Comparison of ENCODE assay signal across 8 cellular contexts in genomic region chr14:96038558-96038919, GRCh38. TPM values are rescaled to one million over a fixed set of nuclear protein-coding genes. Genes with fewer than 3 reads are reported as not detected.
DNase-seq lines count a peak whose midpoint lies in the region; FAIRE-seq and TF ChIP-seq lines count a peak whose summit lies in the region.

No MANE protein-coding gene starts in this region.

- 41% methylated on average over 10 of the region's 10 CpGs; no CpG with 5 or more reads in 1 of the 2 experiments for WGBS in H1 (ENCODE audit: extremely low coverage in 1 of 2, insufficient coverage in 1 of 2, insufficient read length in 1 of 2, insufficient replicate concordance in 2 of 2, low coverage in 1 of 2, low lambda C conversion rate in 2 of 2, missing lambda C conversion rate in 1 of 2), 2 experiments

- H2AK5ac ChIP-seq in H1 (ENCODE audit: low read depth, low read length), result no peak overlapping the region

- no peaks in the 10 kb centered on the region for H3K9me3 Mint-ChIP-seq in progenitor cell of endocrine pancreas (ENCODE audit: low read depth)

- no peak overlapping the region for H4K5ac ChIP-seq in H1 (ENCODE audit: insufficient read length, low read depth, low read length)

- no peak overlapping the region for H2BK12ac ChIP-seq in H1 (ENCODE audit: low read depth, low read length)

- H4K8ac ChIP-seq in H1 (ENCODE audit: extremely low read depth, insufficient read depth, low read length), result no peak overlapping the region

- H3K4me3 ChIP-seq in H1 (ENCODE audit: extremely low read depth in 1 of 4, insufficient read depth in 2 of 4, low read depth in 3 of 4, low read length in 4 of 4), result peak overlapping the region; percentile 52 to 95 (median 66); a peak in 7 of 8 replicates

- peaks cover 5 to 12% (median 7%) of the 10 kb centered on the region in 4 experiments; a peak in 6 of 7 replicates for H3K4me1 ChIP-seq in H1 (replicated peaks in 1 of 4; ENCODE audit: control insufficient read depth in 3 of 4, insufficient read depth in 4 of 4, low read length in 3 of 4)

- peaks cover 0 to 8% of the 10 kb centered on the region in 2 experiments for H4K20me1 ChIP-seq in H1 (replicated peaks in 1 of 2; ENCODE audit: control insufficient read depth in 1 of 2, insufficient read depth in 2 of 2, low read length in 2 of 2)

- DNase-seq in Daoy (ENCODE audit: low read depth) (peak; percentile 33), NCI-H128 (lab: John Stamatoyannopoulos, UW; ENCODE audit: unreplicated experiment) (peak; percentile 39), H1 (ENCODE audit: low read depth in 1 of 2, low spot score in 2 of 2) (no peak), progenitor cell of endocrine pancreas (ENCODE audit: low spot score, unreplicated experiment) (no peak), COR-L47 (lab: John Stamatoyannopoulos, UW) (no peak), NCI-H2196 (lab: John Stamatoyannopoulos, UW; ENCODE audit: unreplicated experiment) (no peak), pons (ENCODE audit: low spot score) (no peak)
- DNase-seq in stimulated activated CD4-positive, alpha-beta T cell treated with anti-CD3 and anti-CD28 coated beads, Interleukin-4, amount 100 ng/mL, for 1 hour, result no peak

- no peak overlapping the region for H3K23ac ChIP-seq in H1 (ENCODE audit: insufficient read length)

- no peak overlapping the region for H3K18ac ChIP-seq in H1 (ENCODE audit: extremely low read depth, low read length)

- H3K36me3 ChIP-seq in H1 (ENCODE audit: control insufficient read depth in 2 of 4, insufficient read depth in 4 of 4, low read length in 3 of 4), result peaks cover 0 to 4% (median 0%) of the 10 kb centered on the region in 4 experiments; a peak in 1 of 8 replicates

- 0 out of 2 replicates have a peak overlapping the region, but pooled peaks have one; percentile 41 for H2AFZ ChIP-seq in H1 (ENCODE audit: low read length)

- no peak for FAIRE-seq in H1 (lab: Jason Lieb, UNC)

- H3K9ac ChIP-seq in H1 (replicated peaks in 1 of 4; ENCODE audit: extremely low read depth in 1 of 4, low read depth in 3 of 4, low read length in 3 of 4), result no peak overlapping the region

- peaks cover 7% of the 10 kb centered on the region for H3K4me1 Mint-ChIP-seq in progenitor cell of endocrine pancreas (ENCODE audit: low read depth)

- peaks cover 0 to 15% (median 12%) of the 10 kb centered on the region in 4 experiments; a peak in 6 of 7 replicates for H3K27me3 ChIP-seq in H1 (replicated peaks in 1 of 4; ENCODE audit: control insufficient read depth in 3 of 4, extremely low read depth in 1 of 4, insufficient read depth in 3 of 4, low read length in 3 of 4)

- TF ChIP-seq RAD21 in H1 (IDR thresholded peaks at IDR 0.05 in 1 of 2, conservative IDR thresholded peaks at IDR 0.05 in 1 of 2; ENCODE audit: low read depth in 2 of 2, low read length in 2 of 2), result no peak

- peaks cover 2 to 22% of the 10 kb centered on the region in 2 experiments; a peak in 1 of 4 replicates for H3K79me2 ChIP-seq in H1 (ENCODE audit: control insufficient read depth in 1 of 2, insufficient read depth in 2 of 2, low read length in 2 of 2)

- H3K9me3 ChIP-seq in H1 (ENCODE audit: insufficient read depth in 2 of 2, low read depth in 1 of 2, low read length in 1 of 2), result no peaks in the 10 kb centered on the region

- no peak overlapping the region for H3K27ac Mint-ChIP-seq in progenitor cell of endocrine pancreas

- 0 out of 2 replicates have a peak overlapping the region, but pooled peaks have one; percentile 28 for H2BK20ac ChIP-seq in H1 (ENCODE audit: low read length)

- TF ChIP-seq POLR2A in H1 (IDR thresholded peaks at IDR 0.05; ENCODE audit: control extremely low read depth in 1 of 2, low read depth in 2 of 2, low read length in 2 of 2), result no peak; a peak in 1 of 3 replicates

- H3K27me3 Mint-ChIP-seq in progenitor cell of endocrine pancreas, result peaks cover 28% of the 10 kb centered on the region

- H3K4me3 Mint-ChIP-seq in progenitor cell of endocrine pancreas (ENCODE audit: low read depth), result peak overlapping the region; percentile 79

- no peak for TF ChIP-seq CTCF in H1 (IDR thresholded peaks at IDR 0.05; ENCODE audit: control extremely low read depth in 1 of 3, insufficient read depth in 1 of 3, low read depth in 1 of 3, low read length in 3 of 3)
- no peak for TF ChIP-seq CTCF in progenitor cell of endocrine pancreas (IDR thresholded peaks at IDR 0.05; ENCODE audit: unreplicated experiment)

- no peak for TF ChIP-seq EP300 in H1 (IDR thresholded peaks at IDR 0.05; ENCODE audit: borderline replicate concordance in 1 of 2, low read depth in 2 of 2, low read length in 2 of 2)

- H4K91ac ChIP-seq in H1 (replicated peaks; ENCODE audit: insufficient read length, low read length), result no peak overlapping the region

- POLR2A ChIA-PET in H1 (lab: Charles Lee; ENCODE audit: partially characterized antibody), result interaction anchor here (0.6 to 2.5 kb wide), 5 partner anchors 8 to 512 kb away, joined by 3 to 9 read pairs (median 4); no protein-coding TSS in a partner anchor

- H2BK5ac ChIP-seq in H1 (ENCODE audit: low read depth, low read length), result no peak overlapping the region

- H3K79me1 ChIP-seq in H1 (ENCODE audit: low read depth, low read length), result no peaks in the 10 kb centered on the region

- CTCF ChIA-PET in H1 (lab: Charles Lee; ENCODE audit: partially characterized antibody), result interaction anchor here (0.6 to 2.2 kb wide), 7 partner anchors 8 to 747 kb away, joined by 3 to 11 read pairs (median 4); no protein-coding TSS in a partner anchor

- H3K56ac ChIP-seq in H1 (replicated peaks; ENCODE audit: insufficient read length, low read depth, low read length), result no peak overlapping the region

- no peak overlapping the region for H3K27ac ChIP-seq in H1 (ENCODE audit: low read depth, low read length)

- peak overlapping the region; percentile 61 to 92 for H3K4me2 ChIP-seq in H1 (ENCODE audit: insufficient read depth in 1 of 2, low read depth in 2 of 2, low read length in 2 of 2)

- no peak overlapping the region for H2BK15ac ChIP-seq in H1 (ENCODE audit: low read length)

- peaks cover 4% of the 10 kb centered on the region for H3K23me2 ChIP-seq in H1 (ENCODE audit: low read depth, low read length)

- no peak overlapping the region for H2BK120ac ChIP-seq in H1 (replicated peaks; ENCODE audit: low read depth, low read length)

- no peak overlapping the region for H3K14ac ChIP-seq in H1 (ENCODE audit: insufficient read length)

- H3K36me3 Mint-ChIP-seq in progenitor cell of endocrine pancreas (ENCODE audit: insufficient read depth), result peaks cover 2% of the 10 kb centered on the region

- no peak overlapping the region for H3K4ac ChIP-seq in H1 (replicated peaks; ENCODE audit: insufficient read length, low read depth, low read length)

TF ChIP-seq in H1, 55 proteins besides CTCF, POLR2A, EP300 and RAD21:
- TF ChIP-seq CBX8 (IDR thresholded peaks at IDR 0.05; ENCODE audit: borderline replicate concordance, low read depth, low read length) (no peak), RNF2 (IDR thresholded peaks at IDR 0.05; ENCODE audit: borderline replicate concordance, low read depth, low read length, missing control alignments, poor library complexity, severe bottlenecking) (no peak), RXRA (IDR thresholded peaks at IDR 0.05; ENCODE audit: insufficient read depth, low read depth, low read length) (no peak), E2F6 (IDR thresholded peaks at IDR 0.05) (peak; percentile 61; the same call in 1 of the 2 replicates), BACH1 (IDR thresholded peaks at IDR 0.05; ENCODE audit: low read length) (no peak), TAF7 (optimal IDR thresholded peaks at IDR 0.05; ENCODE audit: borderline replicate concordance, low read depth, low read length) (peak; percentile 67), MAX (IDR thresholded peaks at IDR 0.05) (peak; percentile 29), CEBPB (IDR thresholded peaks at IDR 0.05; ENCODE audit: low read depth, low read length) (no peak)

RNA-seq across cellular contexts. Expression of gene C14orf132, which starts 0.6 kb away (rescaled TPM):
- 3.7 and 5.9 TPM in 2 replicates for total RNA-seq in Daoy (2014; rRNA removed; shearing (Covaris generic))
- 32.0 and 32.5 TPM in 2 replicates for total RNA-seq in H1 (2021; fragmentation: NEBNext Ultra II Directional; extraction: Animal tissue kit (Norgen Biotek cat#: 25700))
- 11.7 and 16.6 TPM in 2 replicates for polyA plus RNA-seq in H1 (2011; rRNA removed)
- 13.6 TPM for polyA plus RNA-seq in H1 (2011; cell fraction: cytosol; rRNA removed)
- polyA plus RNA-seq in H1 (2011; cell fraction: nucleus; rRNA removed), result 22.3 TPM
- 16.5 to 22.5 TPM (median 19.6 TPM) in 4 replicates for polyA plus RNA-seq in H1 (2012, experiment 1 of 2)
- polyA plus RNA-seq in H1 (2012, experiment 2 of 2), result 10.7 TPM
- polyA plus RNA-seq in H1 (2013, experiment 1 of 2), result 24.9 TPM
- 23.5 TPM for polyA plus RNA-seq in H1 (2013, experiment 2 of 2)
- 25.6 and 30.3 TPM in 2 replicates for polyA minus RNA-seq in H1 (2011; rRNA and poly(A)+ RNA removed)
- polyA minus RNA-seq in H1 (2011; cell fraction: cytosol; rRNA and poly(A)+ RNA removed), result 14.3 TPM
- polyA minus RNA-seq in H1 (2011; cell fraction: nucleus; rRNA and poly(A)+ RNA removed), result 31.5 TPM
- 49.6 and 58.3 TPM in 2 replicates for total RNA-seq in progenitor cell of endocrine pancreas

Comparison
In these comparisons a context has a peak if more than half of its experiments do, and no peak if none do; other contexts are left out.
1. DNase-seq: peak in Daoy (single experiment) and NCI-H128 (single experiment); none in H1 (0 of 2), progenitor cell of endocrine pancreas (single experiment), COR-L47 (single experiment), NCI-H2196 (single experiment), pons (single experiment) and stimulated activated CD4-positive, alpha-beta T cell treated with anti-CD3 and anti-CD28 coated beads, Interleukin-4, amount 100 ng/mL, for 1 hour (single experiment).